14 cellular contexts compared by ENCODE assay signal in genomic region chr1:25804964-25805862, GRCh38. TPM values are rescaled to one million over a fixed set of nuclear protein-coding genes. Genes with fewer than 3 reads are reported as not detected.
DNase-seq lines count a peak whose midpoint lies in the region; ATAC-seq and TF ChIP-seq lines count a peak whose summit lies in the region.
"Had no signal": no experiment of that assay in that cellular context is flagged by ENCODE, and none has a peak within 500 bp of the region (broad histone marks: within the 10 kb centered on the region; RNA-seq: fewer than 3 reads in every experiment).

No MANE protein-coding gene starts in this region.

- H3K36me3 ChIP-seq in left ventricle myocardium inferior, result peaks cover 38% of the 10 kb centered on the region
- H3K36me3 ChIP-seq in psoas muscle (ENCODE audit: insufficient read depth in 1 of 2, low read depth in 1 of 2), result peaks cover 0 to 48% of the 10 kb centered on the region in 2 donors
- no peaks in the 10 kb centered on the region for H3K36me3 ChIP-seq in uterus

- no peaks in the 10 kb centered on the region for H3K9me3 Mint-ChIP-seq in endothelial cell (ENCODE audit: unreplicated experiment)
- H3K9me3 Mint-ChIP-seq: naive B cell had no signal

- peaks cover 15% of the 10 kb centered on the region for H3K36me3 Mint-ChIP-seq in endothelial cell (ENCODE audit: low read depth, unreplicated experiment)

- DNase-seq in left ventricle myocardium inferior (no peak), left ventricle myocardium superior (no peak), endothelial cell (ENCODE audit: low spot score) (no peak), psoas muscle (no peak), uterus (no peak), cerebellar nuclear complex (lab: John Stamatoyannopoulos, UW) (no peak), NCI-H1048 (lab: John Stamatoyannopoulos, UW) (no peak), activated gamma-delta T cell (lab: John Stamatoyannopoulos, UW) (no peak)
- DNase-seq: DMS79, erythroblast, GOT3, naive B cell, NCI-H226, PC-3 had no signal

- H3K4me1 ChIP-seq in left ventricle myocardium inferior, result peaks cover 95% of the 10 kb centered on the region
- H3K4me1 ChIP-seq in psoas muscle, result peaks cover 57% of the 10 kb centered on the region
- H3K4me1 ChIP-seq in uterus, result peaks cover 0 to 5% of the 10 kb centered on the region in 2 donors

- H3K27me3 Mint-ChIP-seq in endothelial cell (ENCODE audit: unreplicated experiment), result peaks cover 3% of the 10 kb centered on the region
- H3K27me3 Mint-ChIP-seq: naive B cell had no signal

- no peak overlapping the region for H3K27ac Mint-ChIP-seq in endothelial cell (ENCODE audit: unreplicated experiment)

- H3K4me3 Mint-ChIP-seq in endothelial cell (ENCODE audit: unreplicated experiment), result peak overlapping the region; percentile 82

- ATAC-seq in left ventricle myocardium superior (no peak), psoas muscle (no peak)
- ATAC-seq: PC-3 had no signal

- H3K9me3 ChIP-seq in left ventricle myocardium inferior (replicated peaks), result no peaks in the 10 kb centered on the region
- no peaks in the 10 kb centered on the region for H3K9me3 ChIP-seq in psoas muscle
- no peaks in the 10 kb centered on the region for H3K9me3 ChIP-seq in uterus

- peak overlapping the region; percentile 3 for H3K4me3 ChIP-seq in left ventricle myocardium inferior
- no peak overlapping the region for H3K4me3 ChIP-seq in psoas muscle
- no peak overlapping the region for H3K4me3 ChIP-seq in uterus

- H3K4me1 Mint-ChIP-seq in endothelial cell (ENCODE audit: unreplicated experiment), result peaks cover 38% of the 10 kb centered on the region

- H3K27me3 ChIP-seq in left ventricle myocardium inferior (ENCODE audit: low read depth), result no peaks in the 10 kb centered on the region
- no peaks in the 10 kb centered on the region for H3K27me3 ChIP-seq in psoas muscle (ENCODE audit: insufficient read depth in 3 of 3, low read length in 2 of 3)
- H3K27me3 ChIP-seq in uterus, result no peaks in the 10 kb centered on the region

- TF ChIP-seq CTCF in left ventricle myocardium inferior (IDR thresholded peaks at IDR 0.05; ENCODE audit: borderline replicate concordance), result no peak
- no peak for TF ChIP-seq CTCF in endothelial cell (IDR thresholded peaks at IDR 0.05; ENCODE audit: unreplicated experiment)
- TF ChIP-seq CTCF in psoas muscle (IDR thresholded peaks at IDR 0.05), result no peak
- no peak for TF ChIP-seq CTCF in uterus (IDR thresholded peaks at IDR 0.05)

- H3K27ac ChIP-seq in left ventricle myocardium inferior (replicated peaks), result peak overlapping the region; percentile 83
- peak overlapping the region; percentile 72 for H3K27ac ChIP-seq in psoas muscle
- H3K27ac ChIP-seq in uterus, result peak overlapping the region; percentile 53 to 66

- WGBS in psoas muscle, 3 donors, result 74 to 78% (median 78%) methylated on average over 15 of the region's 15 CpGs

- TF ChIP-seq POLR2A in uterus (IDR thresholded peaks at IDR 0.05), result no peak

- intact Hi-C loops in left ventricle myocardium inferior (cut with micrococcal nuclease) (no loop called here), left ventricle myocardium superior (cut with micrococcal nuclease) (no loop called here), psoas muscle (cut with DNase I) (loop anchor here in 1 of 2 donors (5.0 to 10.0 kb wide), 3 partner anchors 303 to 560 kb away; partner anchors contain the start of genes RHCE and RSRP1), uterus (cut with DNase I; ENCODE audit: low total_unique reads) (no loop called here)

RNA-seq across cellular contexts. Expression of gene SELENON, which starts 5.2 kb away (rescaled TPM):
- total RNA-seq in left ventricle myocardium inferior (45.2 TPM), left ventricle myocardium superior (46.3 TPM), endothelial cell (ENCODE audit: unreplicated experiment) (284 TPM), psoas muscle (100 to 1,000 TPM in 1 of 4 donors, 10 to 100 TPM in 3; 37.8 to 104 (median 56.1) TPM), uterus (10 to 100 TPM in 2 of 4 donors, 1 to 10 TPM in 2; 9.0 to 94.0 (median 18.0) TPM)
- 10 to 100 TPM; 25.3 to 39.3 (median 29.0) TPM for polyA plus RNA-seq in psoas muscle

RNA-seq across cellular contexts. Expression of gene MTFR1L, which starts 14.5 kb away (rescaled TPM):
- 252 TPM for total RNA-seq in left ventricle myocardium inferior
- 227 TPM for total RNA-seq in left ventricle myocardium superior
- total RNA-seq in endothelial cell (ENCODE audit: unreplicated experiment), result 48.1 TPM
- total RNA-seq in psoas muscle, result 100 to 1,000 TPM in 1 of 4 donors, 10 to 100 TPM in 3; 85.2 to 112 (median 94.1) TPM
- 100 to 1,000 TPM in 2 of 3 donors, 10 to 100 TPM in 1; 99.2 to 135 (median 110) TPM for polyA plus RNA-seq in psoas muscle
- total RNA-seq in uterus, result 100 to 1,000 TPM in 1 of 4 donors, 10 to 100 TPM in 3; 51.5 to 106 (median 63.7) TPM

RNA-seq across cellular contexts. Expression of gene AUNIP, which starts 54.0 kb away (rescaled TPM):
- total RNA-seq in left ventricle myocardium inferior (not detected), left ventricle myocardium superior (not detected), endothelial cell (ENCODE audit: unreplicated experiment) (3.3 TPM), psoas muscle (under 1 TPM in 2 of 4 donors, not detected in 2; 0.26 to 0.47 TPM), uterus (1 to 10 TPM in 1 of 4 donors, not detected in 3; 1.1 TPM)
- under 1 TPM; 0.05 to 0.13 (median 0.07) TPM for polyA plus RNA-seq in psoas muscle
